12 cellular contexts compared by ENCODE assay signal in genomic region chr9:99828417-99829176, GRCh38. TPM values are rescaled to one million over a fixed set of nuclear protein-coding genes. Genes with fewer than 3 reads are reported as not detected.
DNase-seq lines count a peak whose midpoint lies in the region; ATAC-seq lines count a peak whose summit lies in the region.
"Had no signal": no experiment of that assay in that cellular context is flagged by ENCODE, and none has a peak within 500 bp of the region (broad histone marks: within the 10 kb centered on the region; RNA-seq: fewer than 3 reads in every experiment).

No MANE protein-coding gene starts in this region.

- no peak overlapping the region for H3K4me3 Mint-ChIP-seq in T-helper 17 cell
- H3K4me3 Mint-ChIP-seq in central memory CD8-positive, alpha-beta T cell = peak overlapping the region; percentile 4
- peak overlapping the region; percentile 81 to 99 for H3K4me3 Mint-ChIP-seq in stimulated activated naive B cell treated with anti-CD40 and anti-IgM and Interleukin-4, amounts not matched to agents 10 μg/mL and 1 μg/mL and 100 μg/mL, for 72 hours

- no peak for ATAC-seq in T-helper 17 cell
- ATAC-seq in central memory CD8-positive, alpha-beta T cell (replicated peaks; ENCODE audit: extremely low read depth, poor library complexity, severe bottlenecking) = no peak
- no peak for ATAC-seq in stimulated activated naive B cell treated with anti-CD40 and anti-IgM and Interleukin-4, amounts not matched to agents 10 μg/mL and 1 μg/mL and 100 μg/mL, for 72 hours (replicated peaks)
- no peak for ATAC-seq in GM18907 (IDR thresholded peaks at IDR 0.05; ENCODE audit: unreplicated experiment)

- H3K27me3 Mint-ChIP-seq in T-helper 17 cell = peaks cover 64% of the 10 kb centered on the region
- H3K27me3 Mint-ChIP-seq in central memory CD8-positive, alpha-beta T cell = peaks cover 31% of the 10 kb centered on the region
- peaks cover 0 to 4% of the 10 kb centered on the region in 2 donors for H3K27me3 Mint-ChIP-seq in stimulated activated naive B cell treated with anti-CD40 and anti-IgM and Interleukin-4, amounts not matched to agents 10 μg/mL and 1 μg/mL and 100 μg/mL, for 72 hours

- H3K36me3 Mint-ChIP-seq in T-helper 17 cell (ENCODE audit: low read depth) = peaks cover 3% of the 10 kb centered on the region
- peaks cover 23% of the 10 kb centered on the region for H3K36me3 Mint-ChIP-seq in central memory CD8-positive, alpha-beta T cell (ENCODE audit: insufficient read depth)
- H3K36me3 Mint-ChIP-seq in stimulated activated naive B cell treated with anti-CD40 and anti-IgM and Interleukin-4, amounts not matched to agents 10 μg/mL and 1 μg/mL and 100 μg/mL, for 72 hours = peaks cover 72 to 73% of the 10 kb centered on the region in 2 donors

- H3K9me3 Mint-ChIP-seq in central memory CD8-positive, alpha-beta T cell = no peaks in the 10 kb centered on the region
- no peaks in the 10 kb centered on the region for H3K9me3 Mint-ChIP-seq in stimulated activated naive B cell treated with anti-CD40 and anti-IgM and Interleukin-4, amounts not matched to agents 10 μg/mL and 1 μg/mL and 100 μg/mL, for 72 hours

- no peak for DNase-seq in T-helper 17 cell
- no peak for DNase-seq in central memory CD8-positive, alpha-beta T cell (ENCODE audit: low spot score in 2 of 2)
- peak; percentile 71 for DNase-seq in islet precursor cell
- DNase-seq in stimulated activated naive B cell treated with anti-CD40 and anti-IgM and Interleukin-4, amounts not matched to agents 10 μg/mL and 1 μg/mL and 100 μg/mL, for 72 hours = no peak
- DNase-seq in NCI-H2196 treated with DMSO at 0.1 percent for 48 hours (lab: John Stamatoyannopoulos, UW; ENCODE audit: unreplicated experiment) = no peak
- DNase-seq in activated naive CD4-positive, alpha-beta T cell (lab: John Stamatoyannopoulos, UW) = no peak
- DNase-seq: COR-L47; effector memory CD4-positive, alpha-beta T cell; NCI-H2081; stimulated activated CD4-positive, alpha-beta T cell treated with anti-CD3 and anti-CD28 coated beads, Interleukin-15, amount 100 ng/mL, for 24 hours had no signal

- H3K9me3 ChIP-seq in T-helper 17 cell (ENCODE audit: control insufficient read depth, low read length, poor library complexity, severe bottlenecking) = no peaks in the 10 kb centered on the region
- H3K9me3 ChIP-seq: heart right ventricle had no signal

- peak overlapping the region; percentile 77 for H3K27ac Mint-ChIP-seq in T-helper 17 cell
- H3K27ac Mint-ChIP-seq in central memory CD8-positive, alpha-beta T cell (ENCODE audit: low read depth) = no peak overlapping the region
- H3K27ac Mint-ChIP-seq in stimulated activated naive B cell treated with anti-CD40 and anti-IgM and Interleukin-4, amounts not matched to agents 10 μg/mL and 1 μg/mL and 100 μg/mL, for 72 hours = peak overlapping the region; percentile 96

- peaks cover 11% of the 10 kb centered on the region for H3K4me1 Mint-ChIP-seq in T-helper 17 cell
- H3K4me1 Mint-ChIP-seq in central memory CD8-positive, alpha-beta T cell = peaks cover 23% of the 10 kb centered on the region
- peaks cover 45 to 71% of the 10 kb centered on the region in 2 donors for H3K4me1 Mint-ChIP-seq in stimulated activated naive B cell treated with anti-CD40 and anti-IgM and Interleukin-4, amounts not matched to agents 10 μg/mL and 1 μg/mL and 100 μg/mL, for 72 hours

RNA-seq across cellular contexts. Expression of gene NR4A3, which starts 6.9 kb away (rescaled TPM):
- total RNA-seq in T-helper 17 cell = 10 to 100 TPM; 48.2 to 51.3 TPM
